In the genomic region with DNA sequence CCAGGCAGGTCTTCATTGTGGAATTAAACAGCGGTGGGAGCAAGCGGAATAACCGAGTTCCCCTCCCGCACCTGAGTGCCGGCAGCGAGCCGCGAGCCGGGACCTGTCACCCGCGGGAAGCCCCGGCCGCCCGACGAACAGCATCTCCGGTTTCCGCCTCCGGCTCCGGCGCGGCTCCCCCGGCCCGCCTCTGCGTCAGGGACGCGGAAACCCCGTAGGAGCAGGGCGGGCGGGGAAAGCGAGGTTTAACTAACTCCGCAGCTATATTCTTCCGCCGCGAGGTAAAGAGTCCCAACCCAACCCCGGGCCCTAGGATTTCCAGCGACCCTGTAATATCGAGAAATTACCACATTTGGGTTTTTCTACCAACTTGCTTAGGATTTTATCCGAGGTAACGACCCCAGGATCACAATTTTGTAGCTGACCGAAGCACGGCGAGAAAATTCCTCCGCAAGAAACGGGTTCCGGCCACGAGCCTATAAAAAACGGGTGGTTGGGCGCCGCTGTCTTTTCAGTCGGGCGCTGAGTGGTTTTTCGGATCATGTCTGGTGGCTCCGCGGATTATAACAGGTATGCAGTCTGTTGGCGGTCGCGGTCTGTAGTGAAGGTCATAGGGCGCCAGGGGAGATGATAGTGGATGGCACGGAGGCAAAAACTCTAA, we compare ENCODE assay signal across 8 cellular contexts. TPM values are rescaled to one million over a fixed set of nuclear protein-coding genes. Genes with fewer than 3 reads are reported as not detected.
DNase-seq lines count a peak whose midpoint lies in the region; ATAC-seq lines count a peak whose summit lies in the region.

Gene EIF4A2 (plus strand): TSS at position 508 of the 661 bp plus-strand sequence. CDS start 34 bp downstream, at position 542.

- H3K9me3 ChIP-seq in CD8-positive, alpha-beta memory T cell (ENCODE audit: low read length) = no peaks in the 10 kb centered on the region

- H3K9me3 Mint-ChIP-seq in CD8-positive, alpha-beta memory T cell = peaks cover 0 to 4% (median 0%) of the 10 kb centered on the region in 5 donors

- peaks cover 42% of the 10 kb centered on the region for H3K36me3 ChIP-seq in CD8-positive, alpha-beta memory T cell (ENCODE audit: insufficient read depth, low read length)

- no peaks in the 10 kb centered on the region for H3K27me3 ChIP-seq in CD8-positive, alpha-beta memory T cell (ENCODE audit: insufficient read depth, low read length, poor library complexity, severe bottlenecking)

- CTCF ChIA-PET in CD8-positive, alpha-beta memory T cell (lab: Charles Lee) = interaction anchor here (0.9 to 3.8 kb wide), 8 partner anchors 10 to 168 kb away, joined by 3 to 14 read pairs (median 6); partner anchors contain the start of gene RFC4

- H3K27me3 Mint-ChIP-seq in CD8-positive, alpha-beta memory T cell = peaks cover 0 to 13% of the 10 kb centered on the region in 2 donors

- peak; percentile 85 to 94 (median 92) for DNase-seq in CD8-positive, alpha-beta memory T cell
- peak in 74 of 76 experiments; percentile 9 to 94 (median 74) for DNase-seq in HUDEP-2 (lab: John Stamatoyannopoulos, UW; ENCODE audit: unreplicated experiment in 76 of 76)
- peak; percentile 82 for DNase-seq in NOMO-1 treated with DMSO at 0.1 percent for 48 hours (lab: John Stamatoyannopoulos, UW; ENCODE audit: unreplicated experiment)
- DNase-seq in activated CD8-positive, alpha-beta memory T cell treated with anti-CD3 and anti-CD28 coated beads for 4 hours (ENCODE audit: low read depth in 2 of 2) = peak; percentile 78 to 79
- peak; percentile 81 for DNase-seq in effector CD8-positive, alpha-beta T cell (lab: John Stamatoyannopoulos, UW)
- peak; percentile 90 for DNase-seq in medulla oblongata (ENCODE audit: extremely low spot score)
- DNase-seq in stimulated activated CD4-positive, alpha-beta T cell treated with anti-CD3 and anti-CD28 coated beads, TNF-alpha, amount 100 ng/mL, for 4 hours (ENCODE audit: low read depth in 3 of 3) = peak; percentile 83 to 88 (median 86)

- H3K4me1 ChIP-seq in CD8-positive, alpha-beta memory T cell (ENCODE audit: insufficient read depth, low read length) = peaks cover 44% of the 10 kb centered on the region

- peak within 1 kb of the TSS; percentile 96 to 99 (median 99) for H3K4me3 Mint-ChIP-seq in CD8-positive, alpha-beta memory T cell

- peaks cover 51 to 58% (median 54%) of the 10 kb centered on the region in 3 donors for H3K4me1 Mint-ChIP-seq in CD8-positive, alpha-beta memory T cell

- ATAC-seq in GM21367 (IDR thresholded peaks at IDR 0.05; ENCODE audit: unreplicated experiment) = peak; percentile 46

- peak within 1 kb of the TSS; percentile 98 for H3K27ac ChIP-seq in CD8-positive, alpha-beta memory T cell (ENCODE audit: low read depth, low read length)

- peak within 1 kb of the TSS; percentile 97 to 100 (median 99) for H3K27ac Mint-ChIP-seq in CD8-positive, alpha-beta memory T cell

- peaks cover 39 to 56% (median 44%) of the 10 kb centered on the region in 3 donors for H3K36me3 Mint-ChIP-seq in CD8-positive, alpha-beta memory T cell

- H3K4me3 ChIP-seq in CD8-positive, alpha-beta memory T cell (ENCODE audit: low read length) = peak within 1 kb of the TSS; percentile 99

- POLR2A ChIA-PET in CD8-positive, alpha-beta memory T cell (lab: Charles Lee) = interaction anchor here (0.7 to 4.8 kb wide), 16 partner anchors 11 to 1197 kb away, joined by 3 to 106 read pairs (median 8); partner anchors contain the start of genes DNAJB11, RFC4, RPL39L and SENP2

RNA-seq across cellular contexts. Expression of gene EIF4A2, which starts in this region (rescaled TPM):
- total RNA-seq in CD8-positive, alpha-beta memory T cell = 100 to 1,000 TPM; 563 to 564 TPM
- polyA plus RNA-seq in CD8-positive, alpha-beta memory T cell = 211 TPM

Comparison
In these comparisons a context has a peak if more than half of its experiments do, and no peak if none do; other contexts are left out.
1. Peak in every context shown above with its lines: DNase-seq, ATAC-seq, H3K4me3 ChIP-seq and H3K27ac ChIP-seq.